9 cellular contexts compared by ENCODE assay signal in the genomic region with DNA sequence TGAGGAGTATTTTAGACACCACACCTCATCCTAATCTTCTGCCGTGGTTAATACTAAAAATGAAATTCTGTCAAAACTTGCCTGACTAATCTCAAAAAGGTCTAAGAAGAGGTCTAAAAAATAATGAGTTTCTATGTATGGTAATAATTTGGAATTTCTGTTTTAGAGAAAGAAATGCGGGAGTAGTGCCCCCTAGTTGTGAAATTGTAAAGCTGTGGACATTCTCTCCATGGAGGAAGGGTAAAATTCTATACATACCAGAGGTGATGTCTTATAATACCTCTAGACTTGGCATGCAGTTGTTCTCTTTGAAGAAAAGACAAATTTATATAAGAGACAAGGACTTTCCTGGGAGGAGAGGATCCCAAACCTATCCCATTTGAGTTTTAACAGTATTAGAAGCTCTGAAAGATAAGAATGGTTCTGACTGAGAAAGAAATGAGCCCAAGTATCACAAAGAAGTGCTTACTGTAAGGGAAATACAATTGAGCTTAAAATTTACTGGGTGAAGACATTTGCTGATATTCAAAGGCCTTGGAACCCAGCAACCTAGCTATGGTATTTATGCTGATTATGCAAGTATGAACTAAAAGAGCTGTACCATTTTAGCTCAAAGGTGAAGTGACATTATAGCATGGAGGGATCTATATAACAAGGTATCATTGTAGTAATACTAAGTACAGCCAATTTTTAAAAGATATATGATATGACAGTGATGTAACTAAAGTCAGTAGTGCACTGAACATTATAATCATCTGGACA. TPM values are rescaled to one million over a fixed set of nuclear protein-coding genes. Genes with fewer than 3 reads are reported as not detected.
DNase-seq lines count a peak whose midpoint lies in the region; ATAC-seq and TF ChIP-seq lines count a peak whose summit lies in the region.
"Had no signal": no experiment of that assay in that cellular context is flagged by ENCODE, and none has a peak within 500 bp of the region (broad histone marks: within the 10 kb centered on the region; RNA-seq: fewer than 3 reads in every experiment).

No MANE protein-coding gene starts in this region.

- peaks cover 0 to 12% (median 2%) of the 10 kb centered on the region in 9 donors for H3K9me3 Mint-ChIP-seq in naive thymus-derived CD8-positive, alpha-beta T cell

- H3K27me3 ChIP-seq in AG04450 (ENCODE audit: control insufficient read depth, insufficient read depth, low read length) (peaks cover 3% of the 10 kb centered on the region), WERI-Rb-1 (ENCODE audit: insufficient read depth, low read depth, severe bottlenecking) (no peaks in the 10 kb centered on the region)

- H3K4me1 ChIP-seq in HEK293 (ENCODE audit: control insufficient read depth, insufficient read depth, low read length) = peaks cover 7% of the 10 kb centered on the region; the same call in 1 of the 2 replicates

- POLR2A ChIA-PET in AG04450 (lab: Yijun Ruan, JAX) (interaction anchor here (0.6 kb wide), 1 partner anchor 1667 kb away, joined by 3 read pairs; no protein-coding TSS in a partner anchor), HEK293 (lab: Yijun Ruan, JAX) (no interaction called here)
- POLR2A ChIA-PET in naive thymus-derived CD8-positive, alpha-beta T cell (lab: Charles Lee) = no interaction called here

- CTCF ChIA-PET in AG04450 (lab: Charles Lee) = interaction anchor here (1.1 to 2.3 kb wide), 3 partner anchors 13 to 1668 kb away, joined by 4 to 24 read pairs (median 19); no protein-coding TSS in a partner anchor
- CTCF ChIA-PET in HEK293 (lab: Yijun Ruan, JAX) = interaction anchor here (0.5 to 2.6 kb wide), 51 partner anchors 8 to 1668 kb away, joined by 3 to 28 read pairs (median 3); no protein-coding TSS in a partner anchor

- no peak for ATAC-seq in naive thymus-derived CD8-positive, alpha-beta T cell
- no peak for ATAC-seq in GM18858 (IDR thresholded peaks at IDR 0.05; ENCODE audit: unreplicated experiment)

- H3K4me3 Mint-ChIP-seq in naive thymus-derived CD8-positive, alpha-beta T cell = no peak overlapping the region

- no peaks in the 10 kb centered on the region for H3K36me3 Mint-ChIP-seq in naive thymus-derived CD8-positive, alpha-beta T cell

- DNase-seq in AG04450 (ENCODE audit: low read depth, low spot score) = no peak
- DNase-seq in WERI-Rb-1 = no peak
- peak; percentile 17 for DNase-seq in kidney tubule cell (ENCODE audit: low spot score)
- no peak for DNase-seq in NCI-H1105 (lab: John Stamatoyannopoulos, UW)
- DNase-seq in NCI-H2171 (lab: John Stamatoyannopoulos, UW) = no peak
- no peak for DNase-seq in naive thymus-derived CD8-positive, alpha-beta T cell

- H3K27me3 Mint-ChIP-seq in naive thymus-derived CD8-positive, alpha-beta T cell = peaks cover 3 to 32% (median 25%) of the 10 kb centered on the region in 5 donors

- no peak overlapping the region for H3K27ac ChIP-seq in AG04450 (ENCODE audit: low read depth, low read length)
- H3K27ac ChIP-seq in HEK293 (ENCODE audit: extremely low read depth, low read depth, low read length) = no peak overlapping the region
- no peak overlapping the region for H3K27ac ChIP-seq in WERI-Rb-1

- TF ChIP-seq CTCF in AG04450 (IDR thresholded peaks at IDR 0.05; ENCODE audit: low read depth, low read length) (peak; percentile 54), HEK293 (tag by site-specific recombination; IDR thresholded peaks at IDR 0.05) (no peak), WERI-Rb-1 (IDR thresholded peaks at IDR 0.05; ENCODE audit: low read depth, low read length) (0 out of 2 replicates have a peak, but pooled peaks have one; percentile 10)

- H3K9me3 ChIP-seq in AG04450 (ENCODE audit: control insufficient read depth, insufficient read depth, low read length) (peaks cover 1% of the 10 kb centered on the region; the same call in 1 of the 2 replicates), HEK293 (ENCODE audit: control insufficient read depth, insufficient read depth, low read depth, low read length) (no peaks in the 10 kb centered on the region), WERI-Rb-1 (ENCODE audit: severe bottlenecking) (no peaks in the 10 kb centered on the region)

- peaks cover 0 to 10% (median 9%) of the 10 kb centered on the region in 4 donors for H3K4me1 Mint-ChIP-seq in naive thymus-derived CD8-positive, alpha-beta T cell

- no peak overlapping the region for H3K27ac Mint-ChIP-seq in naive thymus-derived CD8-positive, alpha-beta T cell

- H3K36me3 ChIP-seq in HEK293 (ENCODE audit: control insufficient read depth in 2 of 2, insufficient read depth in 1 of 2, low read length in 2 of 2) = no peaks in the 10 kb centered on the region
- no peaks in the 10 kb centered on the region for H3K36me3 ChIP-seq in WERI-Rb-1

- H3K4me3 ChIP-seq in AG04450 (ENCODE audit: low read depth, low read length) (no peak overlapping the region), HEK293 (ENCODE audit: low read depth, low read length) (no peak overlapping the region), WERI-Rb-1 (ENCODE audit: low read depth, low read length) (no peak overlapping the region)
- H3K4me3 ChIP-seq: lung had no signal

TF ChIP-seq in HEK293, 187 proteins besides CTCF, POLR2A, EP300 and RAD21:
- TF ChIP-seq, protein P1, sequence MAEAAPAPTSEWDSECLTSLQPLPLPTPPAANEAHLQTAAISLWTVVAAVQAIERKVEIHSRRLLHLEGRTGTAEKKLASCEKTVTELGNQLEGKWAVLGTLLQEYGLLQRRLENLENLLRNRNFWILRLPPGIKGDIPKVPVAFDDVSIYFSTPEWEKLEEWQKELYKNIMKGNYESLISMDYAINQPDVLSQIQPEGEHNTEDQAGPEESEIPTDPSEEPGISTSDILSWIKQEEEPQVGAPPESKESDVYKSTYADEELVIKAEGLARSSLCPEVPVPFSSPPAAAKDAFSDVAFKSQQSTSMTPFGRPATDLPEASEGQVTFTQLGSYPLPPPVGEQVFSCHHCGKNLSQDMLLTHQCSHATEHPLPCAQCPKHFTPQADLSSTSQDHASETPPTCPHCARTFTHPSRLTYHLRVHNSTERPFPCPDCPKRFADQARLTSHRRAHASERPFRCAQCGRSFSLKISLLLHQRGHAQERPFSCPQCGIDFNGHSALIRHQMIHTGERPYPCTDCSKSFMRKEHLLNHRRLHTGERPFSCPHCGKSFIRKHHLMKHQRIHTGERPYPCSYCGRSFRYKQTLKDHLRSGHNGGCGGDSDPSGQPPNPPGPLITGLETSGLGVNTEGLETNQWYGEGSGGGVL (tag by site-specific recombination; IDR thresholded peaks at IDR 0.05) = no peak
- TF ChIP-seq ZNF768 (tag by site-specific recombination; IDR thresholded peaks at IDR 0.05) (no peak), ZNF292 (tag by site-specific recombination; IDR thresholded peaks at IDR 0.05; ENCODE audit: borderline replicate concordance, low read depth) (no peak), ZNF654 (tag by site-specific recombination; IDR thresholded peaks at IDR 0.05; ENCODE audit: low read depth) (peak; percentile 57), ZNF23 (tag by site-specific recombination; IDR thresholded peaks at IDR 0.05; ENCODE audit: borderline replicate concordance) (no peak), ZNF114 (tag by site-specific recombination; IDR thresholded peaks at IDR 0.05) (no peak)
TF ChIP-seq in HEK293: peak in this region for 1.

RNA-seq across cellular contexts. Expression of a gene that starts 5.1 kb away (rescaled TPM):
- polyA plus RNA-seq in AG04450 (2011; rRNA removed) = not detected in 2 replicates
- not detected in 2 replicates for polyA minus RNA-seq in AG04450 (2011; rRNA and poly(A)+ RNA removed)
- total RNA-seq in naive thymus-derived CD8-positive, alpha-beta T cell = not detected
- polyA plus RNA-seq in naive thymus-derived CD8-positive, alpha-beta T cell = not detected
